Comparison of ENCODE assay signal across 18 cellular contexts in genomic region chr10:11404931-11405330, GRCh38.
DNase-seq lines count a peak whose midpoint lies in the region; ATAC-seq and TF ChIP-seq lines count a peak whose summit lies in the region.
"Had no signal": no experiment of that assay in that cellular context is flagged by ENCODE, and none has a peak within 500 bp of the region (broad histone marks: within the 10 kb centered on the region; RNA-seq: fewer than 3 reads in every experiment).

No MANE protein-coding gene starts in this region.

- TF ChIP-seq CTCF in body of pancreas (IDR thresholded peaks at IDR 0.05), result no peak

- intact Hi-C loops in activated CD4-positive, alpha-beta memory T cell treated with anti-CD3 and anti-CD28 coated beads for 36 hours (cut with micrococcal nuclease), result no loop called here
- intact Hi-C loops in body of pancreas (cut with DNase I), result no loop called here

- no peaks in the 10 kb centered on the region for H3K4me1 ChIP-seq in body of pancreas
- H3K4me1 ChIP-seq: testis had no signal

- 67% methylated on average over 10 of the region's 10 CpGs for WGBS in body of pancreas, 2 donors

- H3K27ac Mint-ChIP-seq in activated CD4-positive, alpha-beta memory T cell treated with anti-CD3 and anti-CD28 coated beads, Interleukin-2, amount 10 ng/mL, durations not matched to agents 7 days and 5 days, result peak overlapping the region; percentile 31
- H3K27ac Mint-ChIP-seq in activated CD4-positive, alpha-beta memory T cell treated with anti-CD3 and anti-CD28 coated beads for 36 hours, result no peak overlapping the region
- H3K27ac Mint-ChIP-seq in naive thymus-derived CD8-positive, alpha-beta T cell, result peak overlapping the region in 9 of 10 donors; percentile 32 to 85 (median 71)

- DNase-seq in activated CD4-positive, alpha-beta memory T cell treated with anti-CD3 and anti-CD28 coated beads, Interleukin-2, amount 10 ng/mL, durations not matched to agents 7 days and 5 days, result no peak
- DNase-seq in activated CD4-positive, alpha-beta memory T cell treated with anti-CD3 and anti-CD28 coated beads for 36 hours, result no peak
- DNase-seq in DMS153 treated with DMSO at 0.1 percent for 48 hours (lab: John Stamatoyannopoulos, UW; ENCODE audit: unreplicated experiment) (peak; percentile 12), SK-MEL-5 (ENCODE audit: low read depth, low spot score) (peak; percentile 1), 8988T (no peak), body of pancreas (no peak)
- no peak for DNase-seq in naive thymus-derived CD8-positive, alpha-beta T cell
- DNase-seq in stimulated activated naive CD4-positive, alpha-beta T cell treated with Interleukin-2 at 50 U/mL for 16 hours (lab: John Stamatoyannopoulos, UW), result no peak
- DNase-seq: activated CD4-positive, alpha-beta T cell treated with anti-CD3 and anti-CD28 coated beads, Interleukin-2, amount 50 U/mL, for 1 hour; amniotic stem cell; cerebellar nuclear complex; MV-4-11; NCI-H345; ovary; SHP77; stimulated activated CD4-positive, alpha-beta T cell treated with anti-CD3 and anti-CD28 coated beads, Interleukin-4, amount 100 ng/mL, for 1 hour; testis had no signal

- H3K9me3 Mint-ChIP-seq in activated CD4-positive, alpha-beta memory T cell treated with anti-CD3 and anti-CD28 coated beads, Interleukin-2, amount 10 ng/mL, durations not matched to agents 7 days and 5 days, result peaks cover 20% of the 10 kb centered on the region
- peaks cover 12% of the 10 kb centered on the region for H3K9me3 Mint-ChIP-seq in activated CD4-positive, alpha-beta memory T cell treated with anti-CD3 and anti-CD28 coated beads for 36 hours
- H3K9me3 Mint-ChIP-seq in naive thymus-derived CD8-positive, alpha-beta T cell, result peaks cover 0 to 13% (median 7%) of the 10 kb centered on the region in 9 donors

- in situ Hi-C loops in SK-MEL-5 (cut with HindIII; ENCODE audit: low pct_unique_long_range_greater_than_20kb, low sequenced_read_pairs), result no loop called here

- H3K9me3 ChIP-seq in body of pancreas, result no peaks in the 10 kb centered on the region
- H3K9me3 ChIP-seq: ovary, testis had no signal

- POLR2A ChIA-PET in activated CD4-positive, alpha-beta memory T cell treated with anti-CD3 and anti-CD28 coated beads, Interleukin-2, amount 10 ng/mL, durations not matched to agents 7 days and 5 days (lab: Charles Lee), result no interaction called here
- POLR2A ChIA-PET in activated CD4-positive, alpha-beta memory T cell treated with anti-CD3 and anti-CD28 coated beads for 36 hours (lab: Charles Lee), result interaction anchor here (0.5 kb wide), 1 partner anchor 79 kb away, joined by 4 read pairs; no protein-coding TSS in a partner anchor
- POLR2A ChIA-PET in naive thymus-derived CD8-positive, alpha-beta T cell (lab: Charles Lee), result no interaction called here

- no peaks in the 10 kb centered on the region for H3K36me3 ChIP-seq in body of pancreas (replicated peaks in 1 of 2; ENCODE audit: insufficient read depth in 1 of 2, low read depth in 2 of 2)
- H3K36me3 ChIP-seq: ovary had no signal

- peaks cover 30% of the 10 kb centered on the region for H3K36me3 Mint-ChIP-seq in activated CD4-positive, alpha-beta memory T cell treated with anti-CD3 and anti-CD28 coated beads, Interleukin-2, amount 10 ng/mL, durations not matched to agents 7 days and 5 days (ENCODE audit: low read depth)
- H3K36me3 Mint-ChIP-seq in activated CD4-positive, alpha-beta memory T cell treated with anti-CD3 and anti-CD28 coated beads for 36 hours, result peaks cover 7% of the 10 kb centered on the region
- H3K36me3 Mint-ChIP-seq in naive thymus-derived CD8-positive, alpha-beta T cell, result peaks cover 0 to 9% (median 0%) of the 10 kb centered on the region in 3 donors

- no peak for TF ChIP-seq POLR2A in body of pancreas (IDR thresholded peaks at IDR 0.05)

- H3K27me3 Mint-ChIP-seq in activated CD4-positive, alpha-beta memory T cell treated with anti-CD3 and anti-CD28 coated beads, Interleukin-2, amount 10 ng/mL, durations not matched to agents 7 days and 5 days, result peaks cover under 1% of the 10 kb centered on the region
- H3K27me3 Mint-ChIP-seq in activated CD4-positive, alpha-beta memory T cell treated with anti-CD3 and anti-CD28 coated beads for 36 hours, result no peaks in the 10 kb centered on the region
- no peaks in the 10 kb centered on the region for H3K27me3 Mint-ChIP-seq in naive thymus-derived CD8-positive, alpha-beta T cell

- ATAC-seq in naive thymus-derived CD8-positive, alpha-beta T cell, result no peak
- ATAC-seq in body of pancreas, result no peak
- ATAC-seq: left lobe of liver had no signal

- H3K27ac ChIP-seq in body of pancreas, result no peak overlapping the region
- H3K27ac ChIP-seq: ovary, testis had no signal

- CTCF ChIA-PET in activated CD4-positive, alpha-beta memory T cell treated with anti-CD3 and anti-CD28 coated beads, Interleukin-2, amount 10 ng/mL, durations not matched to agents 7 days and 5 days (lab: Charles Lee), result no interaction called here
- CTCF ChIA-PET in activated CD4-positive, alpha-beta memory T cell treated with anti-CD3 and anti-CD28 coated beads for 36 hours (lab: Charles Lee), result no interaction called here

- no peaks in the 10 kb centered on the region for H3K27me3 ChIP-seq in body of pancreas
- H3K27me3 ChIP-seq: ovary, testis had no signal

- H3K4me3 Mint-ChIP-seq in activated CD4-positive, alpha-beta memory T cell treated with anti-CD3 and anti-CD28 coated beads, Interleukin-2, amount 10 ng/mL, durations not matched to agents 7 days and 5 days, result no peak overlapping the region
- H3K4me3 Mint-ChIP-seq in activated CD4-positive, alpha-beta memory T cell treated with anti-CD3 and anti-CD28 coated beads for 36 hours, result no peak overlapping the region
- peak overlapping the region in 4 of 10 donors; percentile 7 to 36 (median 18) for H3K4me3 Mint-ChIP-seq in naive thymus-derived CD8-positive, alpha-beta T cell

- no peak overlapping the region for H3K4me3 ChIP-seq in body of pancreas
- H3K4me3 ChIP-seq: ovary, testis had no signal

- H3K4me1 Mint-ChIP-seq in activated CD4-positive, alpha-beta memory T cell treated with anti-CD3 and anti-CD28 coated beads, Interleukin-2, amount 10 ng/mL, durations not matched to agents 7 days and 5 days, result peaks cover 62% of the 10 kb centered on the region
- peaks cover 61% of the 10 kb centered on the region for H3K4me1 Mint-ChIP-seq in activated CD4-positive, alpha-beta memory T cell treated with anti-CD3 and anti-CD28 coated beads for 36 hours (ENCODE audit: low read depth)
- peaks cover 34 to 79% (median 74%) of the 10 kb centered on the region in 4 donors for H3K4me1 Mint-ChIP-seq in naive thymus-derived CD8-positive, alpha-beta T cell

Comparison
In these comparisons a context has a peak if more than half of its experiments do, and no peak if none do; other contexts are left out.
1. DNase-seq: peak in DMS153 treated with DMSO at 0.1 percent for 48 hours (single experiment) and SK-MEL-5 (single experiment); none in activated CD4-positive, alpha-beta memory T cell treated with anti-CD3 and anti-CD28 coated beads, Interleukin-2, amount 10 ng/mL, durations not matched to agents 7 days and 5 days (single experiment), activated CD4-positive, alpha-beta memory T cell treated with anti-CD3 and anti-CD28 coated beads for 36 hours (single experiment), naive thymus-derived CD8-positive, alpha-beta T cell (0 of 10), stimulated activated naive CD4-positive, alpha-beta T cell treated with Interleukin-2 at 50 U/mL for 16 hours (single experiment), 8988T (single experiment) and body of pancreas (0 of 4).